Comparison of ENCODE assay signal across 8 cellular contexts in genomic region chr2:45652090-45653050, GRCh38. TPM values are rescaled to one million over a fixed set of nuclear protein-coding genes. Genes with fewer than 3 reads are reported as not detected.
DNase-seq lines count a peak whose midpoint lies in the region; ATAC-seq, FAIRE-seq and TF ChIP-seq lines count a peak whose summit lies in the region.

No MANE protein-coding gene starts in this region.

- H3K27ac ChIP-seq in HUES6 (ENCODE audit: low read depth, low read length) (no peak overlapping the region), cingulate gyrus (ENCODE audit: low read depth, low read length) (peak overlapping the region; percentile 69), HepG2 (ENCODE audit: extremely low read length, insufficient read depth, low read length) (no peak overlapping the region)

- CTCF ChIA-PET in BJ (lab: Yijun Ruan, JAX) (interaction anchor here (0.7 to 2.9 kb wide), 6 partner anchors 12 to 144 kb away, joined by 3 to 9 read pairs (median 4); no protein-coding TSS in a partner anchor), HepG2 (lab: Yijun Ruan, JAX; ENCODE audit: low intra/inter-chr PET ratio, low total read pairs) (no interaction called here)

- ATAC-seq in HepG2 (no peak), GM19463 (IDR thresholded peaks at IDR 0.05; ENCODE audit: unreplicated experiment) (no peak), GM18502 (IDR thresholded peaks at IDR 0.05; ENCODE audit: poor library complexity, unreplicated experiment) (no peak)

- DNase-seq in BJ (ENCODE audit: low read depth) (no peak), UCSD-AML1 (lab: John Stamatoyannopoulos, UW; ENCODE audit: unreplicated experiment) (peak; percentile 47), HepG2 (ENCODE audit: low spot score) (no peak)
- DNase-seq in stimulated activated CD4-positive, alpha-beta T cell treated with anti-CD3 and anti-CD28 coated beads, Interleukin-4, amount 100 ng/mL, for 4 hours, result peak; percentile 10 to 12

- 70% methylated on average over 49 of the region's 54 CpGs for WGBS in HepG2 (ENCODE audit: low lambda C conversion rate)

- peak overlapping the region; percentile 83 for H3K4me3 ChIP-seq in BJ (ENCODE audit: low read depth, low read length)
- peak overlapping the region; percentile 91 for H3K4me3 ChIP-seq in HUES6 (ENCODE audit: low read depth, low read length)
- H3K4me3 ChIP-seq in HepG2 (replicated peaks in 1 of 3; ENCODE audit: insufficient read depth in 1 of 3, low read depth in 2 of 3, low read length in 3 of 3), result peak overlapping the region; percentile 80 to 89 (median 82)

- no TSS peak for BruUV-seq in HepG2 (replicated peaks; lab: Mats Ljungman, UMichigan)

- TF ChIP-seq RAD21 in HepG2 (CRISPR knock-in tag; IDR thresholded peaks at IDR 0.05), result no peak

- FAIRE-seq in HepG2 (lab: Jason Lieb, UNC), result no peak

- no peak for TF ChIP-seq EP300 in HepG2 (IDR thresholded peaks at IDR 0.05; ENCODE audit: low read depth in 2 of 2, low read length in 2 of 2)
- no peak for TF ChIP-seq EP300 in HepG2 (CRISPR knock-in tag; IDR thresholded peaks at IDR 0.05; ENCODE audit: borderline replicate concordance)

- H2AFZ ChIP-seq in HepG2 (ENCODE audit: low read length), result no peak overlapping the region

- H3K79me2 ChIP-seq in HepG2 (ENCODE audit: insufficient read depth, low read length), result no peaks in the 10 kb centered on the region

- no peaks in the 10 kb centered on the region for H3K36me3 ChIP-seq in BJ (ENCODE audit: control insufficient read depth, insufficient read depth, low read length)
- no peaks in the 10 kb centered on the region for H3K36me3 ChIP-seq in HUES6 (ENCODE audit: control insufficient read depth, insufficient read depth, low read length)
- no peaks in the 10 kb centered on the region for H3K36me3 ChIP-seq in HepG2 (replicated peaks in 1 of 2; ENCODE audit: control insufficient read depth in 1 of 2, insufficient read depth in 2 of 2, low read length in 2 of 2)

- TF ChIP-seq POLR2A in HepG2 (IDR thresholded peaks at IDR 0.05; ENCODE audit: insufficient read depth in 1 of 2, low read depth in 2 of 2, low read length in 2 of 2), result no peak

- H3K4me2 ChIP-seq in HepG2 (ENCODE audit: low read depth, low read length), result peak overlapping the region; percentile 94

- in situ Hi-C loops in HepG2 (cut with HindIII; ENCODE audit: extremely low pct_ligation_motif_present, low pct_unique_long_range_greater_than_20kb), result no loop called here

- no peak for TF ChIP-seq CTCF in BJ (IDR thresholded peaks at IDR 0.05; ENCODE audit: insufficient read depth, low read depth, low read length)
- no peak for TF ChIP-seq CTCF in HepG2 (CRISPR knock-in tag; IDR thresholded peaks at IDR 0.05)

- intact Hi-C loops in HepG2 (cut with micrococcal nuclease; ENCODE audit: unreplicated experiment), result no loop called here

- no peaks in the 10 kb centered on the region for H4K20me1 ChIP-seq in HepG2 (ENCODE audit: insufficient read depth, low read length)

- H3K4me1 ChIP-seq in HUES6 (ENCODE audit: control insufficient read depth, insufficient read depth, low read length) (peaks cover 4% of the 10 kb centered on the region; the same call in 1 of the 2 replicates), HepG2 (ENCODE audit: insufficient read depth, low read length) (peaks cover 42% of the 10 kb centered on the region)

- POLR2A ChIA-PET in BJ (lab: Charles Lee) (no interaction called here), HepG2 (lab: Yijun Ruan, JAX) (interaction anchor here (0.6 kb wide), 1 partner anchor 28 kb away, joined by 3 read pairs; no protein-coding TSS in a partner anchor)

- H3K9me3 ChIP-seq in HUES6 (ENCODE audit: control insufficient read depth, insufficient read depth, low read depth, low read length), result no peaks in the 10 kb centered on the region
- H3K9me3 ChIP-seq in HepG2 (ENCODE audit: low read length), result no peaks in the 10 kb centered on the region

- no peaks in the 10 kb centered on the region for H3K27me3 ChIP-seq in BJ (ENCODE audit: control insufficient read depth, insufficient read depth, low read length)
- H3K27me3 ChIP-seq in HUES6 (ENCODE audit: control insufficient read depth, insufficient read depth, low read length), result peaks cover 82% of the 10 kb centered on the region
- H3K27me3 ChIP-seq in HepG2 (ENCODE audit: control insufficient read depth in 1 of 2, insufficient read depth in 2 of 2, low read length in 2 of 2), result peaks cover 0 to 15% of the 10 kb centered on the region in 2 experiments; a peak in 2 of 5 replicates

- H3K9ac ChIP-seq in HUES6 (ENCODE audit: low read length) (no peak overlapping the region), HepG2 (ENCODE audit: insufficient read depth, low read depth, low read length) (no peak overlapping the region)

TF ChIP-seq in HepG2, 621 proteins besides CTCF, POLR2A, EP300 and RAD21 (continues in another document):
- TF ChIP-seq SKIL (CRISPR knock-in tag; IDR thresholded peaks at IDR 0.05; ENCODE audit: borderline replicate concordance), result 0 out of 2 replicates have a peak, but pooled peaks have one; percentile 38
- no peak for TF ChIP-seq PHF21A (CRISPR knock-in tag; IDR thresholded peaks at IDR 0.05)
- no peak for TF ChIP-seq IRF2 (CRISPR knock-in tag; IDR thresholded peaks at IDR 0.05)
- no peak for TF ChIP-seq PPARG (CRISPR knock-in tag; conservative IDR thresholded peaks at IDR 0.05)

RNA-seq across cellular contexts. Expression of gene PRKCE, which starts 0.9 kb away (rescaled TPM):
- 17.1 and 19.7 TPM in 2 replicates for polyA plus RNA-seq in BJ (2011; rRNA removed)
- polyA minus RNA-seq in BJ (2011; rRNA and poly(A)+ RNA removed), result 31.5 and 34.1 TPM in 2 replicates
- 3.9 and 4.0 TPM in 2 replicates for total RNA-seq in HepG2 (2016; rRNA removed; fragmentation: Illumina TruSeq; extraction: Trizol)
- 5.8 and 6.3 TPM in 2 replicates for total RNA-seq in HepG2 (2016; cell fraction: cytosol; rRNA removed; fragmentation: Illumina TruSeq; extraction: Trizol; ENCODE audit: low read depth)
- total RNA-seq in HepG2 (2016; cell fraction: insoluble cytoplasmic fraction; rRNA removed; fragmentation: Illumina TruSeq; extraction: Trizol), result 2.5 and 3.7 TPM in 2 replicates
- total RNA-seq in HepG2 (2016; cell fraction: membrane; rRNA removed; fragmentation: Illumina TruSeq; extraction: Trizol), result 2.8 and 4.3 TPM in 2 replicates
- total RNA-seq in HepG2 (2016; cell fraction: nucleus; rRNA removed; fragmentation: Illumina TruSeq; extraction: Trizol), result 9.8 and 10.1 TPM in 2 replicates
- 1.0 and 1.6 TPM in 2 replicates for polyA plus RNA-seq in HepG2 (2011; rRNA removed)
- 0.99 and 1.2 TPM in 2 replicates for polyA plus RNA-seq in HepG2 (2011; cell fraction: cytosol; rRNA removed)
- polyA plus RNA-seq in HepG2 (2011; cell fraction: nucleus; rRNA removed), result 2.2 and 2.6 TPM in 2 replicates
- polyA plus RNA-seq in HepG2 (2012), result 0.34 and 0.72 TPM in 2 replicates
- polyA plus RNA-seq in HepG2 (2016; cell fraction: cytosol; fragmentation: Illumina TruSeq; extraction: Trizol; ENCODE audit: low read depth), result 1.2 and 1.6 TPM in 2 replicates
- polyA plus RNA-seq in HepG2 (2016; cell fraction: insoluble cytoplasmic fraction; fragmentation: Illumina TruSeq; extraction: Trizol; ENCODE audit: low read depth), result 2.3 and 2.6 TPM in 2 replicates
- 1.1 and 1.8 TPM in 2 replicates for polyA plus RNA-seq in HepG2 (2016; cell fraction: membrane; fragmentation: Illumina TruSeq; extraction: Trizol; ENCODE audit: low read depth)
- 3.1 and 4.0 TPM in 2 replicates for polyA plus RNA-seq in HepG2 (2016; cell fraction: nucleus; fragmentation: Illumina TruSeq; extraction: Trizol; ENCODE audit: insufficient read depth, low read depth)
- 5.2 and 64.1 TPM in 2 replicates for polyA minus RNA-seq in HepG2 (2011; rRNA and poly(A)+ RNA removed; ENCODE audit: low replicate concordance)
- 3.1 and 3.9 TPM in 2 replicates for polyA minus RNA-seq in HepG2 (2011; cell fraction: cytosol; rRNA and poly(A)+ RNA removed)
- polyA minus RNA-seq in HepG2 (2011; cell fraction: nucleus; rRNA and poly(A)+ RNA removed), result 16.6 and 18.0 TPM in 2 replicates

RNA-seq across cellular contexts. Expression of gene SRBD1, which starts 41.3 kb away (rescaled TPM):
- polyA plus RNA-seq in BJ (2011; rRNA removed) (2.7 and 6.6 TPM in 2 replicates), HepG2 (2011; rRNA removed) (2.4 and 3.2 TPM in 2 replicates)
- polyA minus RNA-seq in BJ (2011; rRNA and poly(A)+ RNA removed), result 6.1 and 9.2 TPM in 2 replicates
- total RNA-seq in HepG2 (2016; rRNA removed; fragmentation: Illumina TruSeq; extraction: Trizol), result 23.9 and 32.8 TPM in 2 replicates
- total RNA-seq in HepG2 (2016; cell fraction: cytosol; rRNA removed; fragmentation: Illumina TruSeq; extraction: Trizol; ENCODE audit: low read depth), result 158 and 179 TPM in 2 replicates
- total RNA-seq in HepG2 (2016; cell fraction: insoluble cytoplasmic fraction; rRNA removed; fragmentation: Illumina TruSeq; extraction: Trizol), result 23.3 and 31.4 TPM in 2 replicates
- 33.1 and 41.7 TPM in 2 replicates for total RNA-seq in HepG2 (2016; cell fraction: membrane; rRNA removed; fragmentation: Illumina TruSeq; extraction: Trizol)
- 28.9 and 30.3 TPM in 2 replicates for total RNA-seq in HepG2 (2016; cell fraction: nucleus; rRNA removed; fragmentation: Illumina TruSeq; extraction: Trizol)
- 1.2 and 2.1 TPM in 2 replicates for polyA plus RNA-seq in HepG2 (2011; cell fraction: cytosol; rRNA removed)
- polyA plus RNA-seq in HepG2 (2011; cell fraction: nucleus; rRNA removed), result 2.0 and 2.2 TPM in 2 replicates
- 4.9 and 9.3 TPM in 2 replicates for polyA plus RNA-seq in HepG2 (2012)
- 0.74 and 0.81 TPM in 2 replicates for polyA plus RNA-seq in HepG2 (2016; cell fraction: cytosol; fragmentation: Illumina TruSeq; extraction: Trizol; ENCODE audit: low read depth)
- 21.2 and 22.7 TPM in 2 replicates for polyA plus RNA-seq in HepG2 (2016; cell fraction: insoluble cytoplasmic fraction; fragmentation: Illumina TruSeq; extraction: Trizol; ENCODE audit: low read depth)
- polyA plus RNA-seq in HepG2 (2016; cell fraction: membrane; fragmentation: Illumina TruSeq; extraction: Trizol; ENCODE audit: low read depth), result 2.0 and 2.8 TPM in 2 replicates
- 10.9 and 12.6 TPM in 2 replicates for polyA plus RNA-seq in HepG2 (2016; cell fraction: nucleus; fragmentation: Illumina TruSeq; extraction: Trizol; ENCODE audit: insufficient read depth, low read depth)
- 12.6 and 17.5 TPM in 2 replicates for polyA minus RNA-seq in HepG2 (2011; rRNA and poly(A)+ RNA removed; ENCODE audit: low replicate concordance)
- polyA minus RNA-seq in HepG2 (2011; cell fraction: cytosol; rRNA and poly(A)+ RNA removed), result 15.2 and 15.9 TPM in 2 replicates
- polyA minus RNA-seq in HepG2 (2011; cell fraction: nucleus; rRNA and poly(A)+ RNA removed), result 34.7 and 40.3 TPM in 2 replicates

Comparison
In these comparisons a context has a peak if more than half of its experiments do, and no peak if none do; other contexts are left out.
1. DNase-seq: peak in UCSD-AML1 (single experiment) and stimulated activated CD4-positive, alpha-beta T cell treated with anti-CD3 and anti-CD28 coated beads, Interleukin-4, amount 100 ng/mL, for 4 hours (2 of 2); none in BJ (single experiment) and HepG2 (single experiment).
2. Peak in every context shown above with its lines, with median percentiles within 50 percentile points of each other: H3K4me3 ChIP-seq.